2 cellular contexts compared by ENCODE assay signal in genomic region chr10:121570316-121570715, GRCh38.
TF ChIP-seq lines count a peak whose summit lies in the region.

No MANE protein-coding gene starts in this region.

TF ChIP-seq in HCT116, 20 proteins besides CTCF, POLR2A, EP300 and RAD21:
- TF ChIP-seq SIN3A (IDR thresholded peaks at IDR 0.05; ENCODE audit: low read depth), result no peak
- no peak for TF ChIP-seq JUND (IDR thresholded peaks at IDR 0.05)
- no peak for TF ChIP-seq FOSL1 (IDR thresholded peaks at IDR 0.05; ENCODE audit: low read depth)
- TF ChIP-seq ZBTB33 (IDR thresholded peaks at IDR 0.05; ENCODE audit: extremely low read depth, insufficient replicate concordance, low read length), result no peak
- TF ChIP-seq SRF (IDR thresholded peaks at IDR 0.05; ENCODE audit: low read depth), result no peak
- TF ChIP-seq EZH2phosphoT487 (IDR thresholded peaks at IDR 0.05; ENCODE audit: borderline replicate concordance), result no peak
- no peak for TF ChIP-seq POLR2AphosphoS5 (IDR thresholded peaks at IDR 0.05; ENCODE audit: low read depth, low read length)
- no peak for TF ChIP-seq SP1 (IDR thresholded peaks at IDR 0.05; ENCODE audit: low read depth)
- TF ChIP-seq EGR1 (IDR thresholded peaks at IDR 0.05; ENCODE audit: low read depth), result no peak
- no peak for TF ChIP-seq ZFX (IDR thresholded peaks at IDR 0.05)
- no peak for TF ChIP-seq TCF7L2 (IDR thresholded peaks at IDR 0.05; ENCODE audit: borderline replicate concordance, extremely low read depth, insufficient read depth, insufficient read length)
- no peak for TF ChIP-seq REST (IDR thresholded peaks at IDR 0.05; ENCODE audit: low read depth)
- no peak for TF ChIP-seq MAX (IDR thresholded peaks at IDR 0.05)
- no peak for TF ChIP-seq EZH2 (IDR thresholded peaks at IDR 0.05)
- no peak for TF ChIP-seq YY1 (IDR thresholded peaks at IDR 0.05; ENCODE audit: extremely low read depth, insufficient replicate concordance, low read depth, low read length)
TF ChIP-seq in HCT116: peak in this region for 0.

TF ChIP-seq in H1, 55 proteins besides CTCF, POLR2A, EP300 and RAD21:
- no peak for TF ChIP-seq SIN3A (conservative IDR thresholded peaks at IDR 0.05 in 1 of 2, IDR thresholded peaks at IDR 0.05 in 1 of 2; ENCODE audit: low read depth in 1 of 2, low read length in 2 of 2)
- TF ChIP-seq ZNF274 (IDR thresholded peaks at IDR 0.05; ENCODE audit: borderline replicate concordance, extremely low read depth, low read length), result no peak
- no peak for TF ChIP-seq SIRT6 (IDR thresholded peaks at IDR 0.05; ENCODE audit: low read length)
- no peak for TF ChIP-seq TAF7 (optimal IDR thresholded peaks at IDR 0.05; ENCODE audit: borderline replicate concordance, low read depth, low read length)
- TF ChIP-seq CREB1 (IDR thresholded peaks at IDR 0.05), result no peak
